ENCODE assay signal across 42 cellular contexts in the genomic region with DNA sequence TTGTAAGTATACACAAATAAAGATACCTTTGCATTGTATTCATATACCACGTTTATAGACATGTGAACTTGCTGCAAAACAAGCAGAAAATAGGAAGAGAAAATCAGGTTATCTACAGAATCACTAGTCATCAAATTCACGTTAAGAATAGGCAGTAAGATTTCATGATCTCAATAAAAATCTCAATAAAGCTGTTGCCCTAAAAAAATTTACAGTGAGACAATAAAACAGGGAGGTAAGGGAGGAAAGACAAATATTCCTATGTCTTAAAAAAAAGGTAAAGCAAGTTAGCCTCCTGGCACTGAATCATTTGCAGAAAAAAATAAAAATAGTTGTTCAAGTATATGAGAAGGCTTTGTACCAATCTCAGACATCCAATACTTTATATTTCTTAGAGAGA. TPM values are rescaled to one million over a fixed set of nuclear protein-coding genes. Genes with fewer than 3 reads are reported as not detected.
"Had no signal": no experiment of that assay in that cellular context is flagged by ENCODE, and none has a peak within 500 bp of the region (broad histone marks: within the 10 kb centered on the region; RNA-seq: fewer than 3 reads in every experiment).

No MANE protein-coding gene starts in this region.

- H3K36me3 ChIP-seq: adrenal gland, brain microvascular endothelial cell, breast epithelium had no signal

- H3K9me3 ChIP-seq: adrenal gland, body of pancreas, breast epithelium had no signal

- DNase-seq: activated CD4-positive, alpha-beta memory T cell treated with anti-CD3 and anti-CD28 coated beads for 36 hours; activated CD4-positive, alpha-beta T cell treated with anti-CD3 and anti-CD28 coated beads for 1 hour; activated CD4-positive, alpha-beta T cell treated with anti-CD3 and anti-CD28 coated beads for 36 hours; activated CD4-positive, alpha-beta T cell treated with anti-CD3 and anti-CD28 coated beads, Interleukin-2, amount 10 ng/mL, durations not matched to agents 24 days and 14 days; activated CD4-positive, alpha-beta T cell treated with anti-CD3 and anti-CD28 coated beads, Interleukin-2, amount 50 U/mL, for 1 hour; activated CD4-positive, alpha-beta T cell treated with anti-CD3 and anti-CD28 coated beads, Interleukin-2, amount 50 U/mL, for 4 hours; activated CD4-positive, CD25-positive, alpha-beta regulatory T cell; activated CD8-positive, alpha-beta memory T cell treated with anti-CD3 and anti-CD28 coated beads, Interleukin-2, amount 50 U/mL, for 4 hours; activated CD8-positive, alpha-beta T cell treated with anti-CD3 and anti-CD28 coated beads for 36 hours; activated effector memory CD4-positive, alpha-beta T cell treated with anti-CD3 and anti-CD28 coated beads, Interleukin-2, amount 50 U/mL, for 16 hours; activated gamma-delta T cell treated with Interleukin-2 at 50 U/mL for 16 hours; activated naive CD4-positive, alpha-beta T cell; activated naive CD4-positive, alpha-beta T cell treated with anti-CD3 and anti-CD28 coated beads for 36 hours; activated naive CD4-positive, alpha-beta T cell treated with anti-CD3 and anti-CD28 coated beads, Interleukin-2, amount 50 U/mL, for 16 hours; activated naive CD8-positive, alpha-beta T cell treated with anti-CD3 and anti-CD28 coated beads for 36 hours; activated T-cell treated with anti-CD3 and anti-CD28 coated beads for 4 hours; activated T-cell treated with anti-CD3 and anti-CD28 coated beads, Interleukin-2, amount 50 U/mL, for 1 hour; activated T-cell treated with anti-CD3 and anti-CD28 coated beads, Interleukin-2, amount 50 U/mL, for 4 hours; activated T-cell treated with anti-CD3 and anti-CD28 coated beads, Interleukin-2, amount 50 U/mL, for 72 hours; adrenal gland; amniotic stem cell; aorta; body of pancreas; brain microvascular endothelial cell; central memory CD4-positive, alpha-beta T cell; T-helper 1 cell; T-helper 2 cell; T-helper 9 cell; WERI-Rb-1 had no signal

- H3K27me3 ChIP-seq: adrenal gland, body of pancreas had no signal

- H3K4me1 ChIP-seq: adrenal gland, body of pancreas, breast epithelium had no signal

- H3K4me3 Mint-ChIP-seq: activated CD4-positive, alpha-beta memory T cell treated with anti-CD3 and anti-CD28 coated beads for 36 hours; activated CD4-positive, alpha-beta T cell treated with anti-CD3 and anti-CD28 coated beads for 36 hours; activated CD4-positive, alpha-beta T cell treated with anti-CD3 and anti-CD28 coated beads, Interleukin-2, amount 10 ng/mL, durations not matched to agents 24 days and 14 days; activated CD8-positive, alpha-beta T cell treated with anti-CD3 and anti-CD28 coated beads for 36 hours; activated naive CD4-positive, alpha-beta T cell treated with anti-CD3 and anti-CD28 coated beads for 36 hours; activated naive CD8-positive, alpha-beta T cell treated with anti-CD3 and anti-CD28 coated beads for 36 hours; activated T-cell treated with anti-CD3 and anti-CD28 coated beads, Interleukin-2, amount 50 U/mL, for 4 hours; activated T-cell treated with anti-CD3 and anti-CD28 coated beads, Interleukin-2, amount 50 U/mL, for 72 hours; activated T-helper 1 cell treated with anti-CD3 and anti-CD28 coated beads, Interleukin-12 subunit alpha, Interleukin-12 subunit beta, Interleukin-2, Interleukin-4 antibody, amounts not matched to agents 30 ng/mL and 10 ng/mL and 1 ng/mL, durations not matched to agents 14 hours and 24 hours and 36 hours; activated T-helper 17 cell treated with anti-CD3 and anti-CD28 coated beads, Interleukin-2, amount 50 U/mL, for 72 hours; T-helper 1 cell treated with Interleukin-12 subunit alpha and Interleukin-12 subunit beta and Interleukin-4 antibody, amounts not matched to agents 30 μg/mL and 1 μg/mL, for 36 hours; T-helper 2 cell treated with Interferon-gamma antibody and Interleukin-4, amounts not matched to agents 5 μg/mL and 100 μg/mL, for 36 hours; WTC11 had no signal

- H3K4me3 ChIP-seq: adrenal gland, body of pancreas, breast epithelium had no signal

- H3K4me1 Mint-ChIP-seq: activated CD4-positive, alpha-beta T cell treated with anti-CD3 and anti-CD28 coated beads for 36 hours; activated CD4-positive, alpha-beta T cell treated with anti-CD3 and anti-CD28 coated beads, Interleukin-2, amount 10 ng/mL, durations not matched to agents 24 days and 14 days; activated naive CD8-positive, alpha-beta T cell treated with anti-CD3 and anti-CD28 coated beads for 36 hours; activated T-helper 17 cell treated with anti-CD3 and anti-CD28 coated beads, Interleukin-2, amount 50 U/mL, for 72 hours; WTC11 had no signal

- ATAC-seq: activated CD4-positive, alpha-beta T cell treated with anti-CD3 and anti-CD28 coated beads for 36 hours; activated CD4-positive, CD25-positive, alpha-beta regulatory T cell treated with anti-CD3 and anti-CD28 coated beads, Interleukin-2, amount 50 U/mL, for 24 hours; activated CD8-positive, alpha-beta T cell treated with anti-CD3 and anti-CD28 coated beads for 36 hours; activated naive CD4-positive, alpha-beta T cell treated with anti-CD3 and anti-CD28 coated beads, Interleukin-2, amount 50 U/mL, for 72 hours; activated T-cell treated with anti-CD3 and anti-CD28 coated beads, Interleukin-2, amount 50 U/mL, for 4 hours; activated T-cell treated with anti-CD3 and anti-CD28 coated beads, Interleukin-2, amount 50 U/mL, for 72 hours; activated T-helper 17 cell treated with anti-CD3 and anti-CD28 coated beads, Interleukin-2, amount 50 U/mL, for 72 hours; body of pancreas; WTC11 had no signal

- H3K27ac ChIP-seq: adrenal gland, body of pancreas, brain microvascular endothelial cell, breast epithelium, WERI-Rb-1 had no signal

- H3K27ac Mint-ChIP-seq: activated CD4-positive, alpha-beta memory T cell treated with anti-CD3 and anti-CD28 coated beads for 36 hours; activated CD4-positive, alpha-beta T cell treated with anti-CD3 and anti-CD28 coated beads for 36 hours; activated CD4-positive, alpha-beta T cell treated with anti-CD3 and anti-CD28 coated beads, Interleukin-2, amount 10 ng/mL, durations not matched to agents 24 days and 14 days; activated CD8-positive, alpha-beta T cell treated with anti-CD3 and anti-CD28 coated beads for 36 hours; activated naive CD4-positive, alpha-beta T cell treated with anti-CD3 and anti-CD28 coated beads for 36 hours; activated naive CD4-positive, alpha-beta T cell treated with anti-CD3 and anti-CD28 coated beads, Interleukin-2, amount 50 U/mL, for 72 hours; activated naive CD8-positive, alpha-beta T cell treated with anti-CD3 and anti-CD28 coated beads for 36 hours; activated T-cell treated with anti-CD3 and anti-CD28 coated beads, Interleukin-2, amount 50 U/mL, for 72 hours; activated T-helper 1 cell treated with anti-CD3 and anti-CD28 coated beads, Interleukin-12 subunit alpha, Interleukin-12 subunit beta, Interleukin-2, Interleukin-4 antibody, amounts not matched to agents 30 ng/mL and 10 ng/mL and 1 ng/mL, durations not matched to agents 14 hours and 24 hours and 36 hours; activated T-helper 17 cell treated with anti-CD3 and anti-CD28 coated beads, Interleukin-2, amount 50 U/mL, for 72 hours; T-helper 1 cell treated with Interleukin-12 subunit alpha and Interleukin-12 subunit beta and Interleukin-4 antibody, amounts not matched to agents 30 μg/mL and 1 μg/mL, for 36 hours; T-helper 2 cell treated with Interferon-gamma antibody and Interleukin-4, amounts not matched to agents 5 μg/mL and 100 μg/mL, for 36 hours; WTC11 had no signal

- H3K36me3 Mint-ChIP-seq: activated CD4-positive, alpha-beta memory T cell treated with anti-CD3 and anti-CD28 coated beads for 36 hours; WTC11 had no signal

- H3K9me3 Mint-ChIP-seq: activated CD4-positive, alpha-beta memory T cell treated with anti-CD3 and anti-CD28 coated beads for 36 hours; activated CD4-positive, alpha-beta T cell treated with anti-CD3 and anti-CD28 coated beads, Interleukin-2, amount 10 ng/mL, durations not matched to agents 24 days and 14 days; activated CD8-positive, alpha-beta T cell treated with anti-CD3 and anti-CD28 coated beads for 36 hours; activated naive CD4-positive, alpha-beta T cell treated with anti-CD3 and anti-CD28 coated beads for 36 hours; activated naive CD4-positive, alpha-beta T cell treated with anti-CD3 and anti-CD28 coated beads, Interleukin-2, amount 50 U/mL, for 72 hours; activated naive CD8-positive, alpha-beta T cell treated with anti-CD3 and anti-CD28 coated beads for 36 hours; activated T-cell treated with anti-CD3 and anti-CD28 coated beads, Interleukin-2, amount 50 U/mL, for 4 hours; activated T-cell treated with anti-CD3 and anti-CD28 coated beads, Interleukin-2, amount 50 U/mL, for 72 hours; activated T-helper 1 cell treated with anti-CD3 and anti-CD28 coated beads, Interleukin-12 subunit alpha, Interleukin-12 subunit beta, Interleukin-2, Interleukin-4 antibody, amounts not matched to agents 30 ng/mL and 10 ng/mL and 1 ng/mL, durations not matched to agents 14 hours and 24 hours and 36 hours; activated T-helper 17 cell treated with anti-CD3 and anti-CD28 coated beads, Interleukin-2, amount 50 U/mL, for 72 hours; T-helper 1 cell treated with Interleukin-12 subunit alpha and Interleukin-12 subunit beta and Interleukin-4 antibody, amounts not matched to agents 30 μg/mL and 1 μg/mL, for 36 hours; T-helper 2 cell treated with Interferon-gamma antibody and Interleukin-4, amounts not matched to agents 5 μg/mL and 100 μg/mL, for 36 hours had no signal

- FAIRE-seq: astrocyte, TTC549 had no signal

RNA-seq across cellular contexts. Expression of gene GPX5, which starts 44.1 kb away (rescaled TPM):
- total RNA-seq: activated CD4-positive, alpha-beta memory T cell treated with anti-CD3 and anti-CD28 coated beads for 36 hours; activated CD4-positive, alpha-beta T cell treated with anti-CD3 and anti-CD28 coated beads for 36 hours; activated CD4-positive, alpha-beta T cell treated with anti-CD3 and anti-CD28 coated beads, Interleukin-2, amount 10 ng/mL, durations not matched to agents 24 days and 14 days; activated CD8-positive, alpha-beta memory T cell treated with anti-CD3 and anti-CD28 coated beads for 36 hours; activated CD8-positive, alpha-beta T cell treated with anti-CD3 and anti-CD28 coated beads for 36 hours; activated naive CD4-positive, alpha-beta T cell treated with anti-CD3 and anti-CD28 coated beads for 36 hours; activated naive CD4-positive, alpha-beta T cell treated with anti-CD3 and anti-CD28 coated beads, Interleukin-2, amount 50 U/mL, for 72 hours; activated naive CD8-positive, alpha-beta T cell treated with anti-CD3 and anti-CD28 coated beads for 36 hours; activated T-cell treated with anti-CD3 and anti-CD28 coated beads, Interleukin-2, amount 50 U/mL, for 4 hours; activated T-cell treated with anti-CD3 and anti-CD28 coated beads, Interleukin-2, amount 50 U/mL, for 72 hours; activated T-helper 1 cell treated with anti-CD3 and anti-CD28 coated beads, Interleukin-12 subunit alpha, Interleukin-12 subunit beta, Interleukin-2, Interleukin-4 antibody, amounts not matched to agents 30 ng/mL and 10 ng/mL and 1 ng/mL, durations not matched to agents 14 hours and 24 hours and 36 hours; activated T-helper 17 cell treated with anti-CD3 and anti-CD28 coated beads, Interleukin-2, amount 50 U/mL, for 72 hours; adrenal gland; aorta; body of pancreas; breast epithelium; cardiac septum; cerebellum; WTC11 had no signal
- polyA plus RNA-seq: adrenal gland, aorta had no signal

RNA-seq across cellular contexts. Expression of gene GPX6, which starts 54.2 kb away (rescaled TPM):
- total RNA-seq: activated CD4-positive, alpha-beta memory T cell treated with anti-CD3 and anti-CD28 coated beads for 36 hours; activated CD4-positive, alpha-beta T cell treated with anti-CD3 and anti-CD28 coated beads for 36 hours; activated CD4-positive, alpha-beta T cell treated with anti-CD3 and anti-CD28 coated beads, Interleukin-2, amount 10 ng/mL, durations not matched to agents 24 days and 14 days; activated CD8-positive, alpha-beta memory T cell treated with anti-CD3 and anti-CD28 coated beads for 36 hours; activated CD8-positive, alpha-beta T cell treated with anti-CD3 and anti-CD28 coated beads for 36 hours; activated naive CD4-positive, alpha-beta T cell treated with anti-CD3 and anti-CD28 coated beads for 36 hours; activated naive CD4-positive, alpha-beta T cell treated with anti-CD3 and anti-CD28 coated beads, Interleukin-2, amount 50 U/mL, for 72 hours; activated naive CD8-positive, alpha-beta T cell treated with anti-CD3 and anti-CD28 coated beads for 36 hours; activated T-cell treated with anti-CD3 and anti-CD28 coated beads, Interleukin-2, amount 50 U/mL, for 4 hours; activated T-cell treated with anti-CD3 and anti-CD28 coated beads, Interleukin-2, amount 50 U/mL, for 72 hours; activated T-helper 1 cell treated with anti-CD3 and anti-CD28 coated beads, Interleukin-12 subunit alpha, Interleukin-12 subunit beta, Interleukin-2, Interleukin-4 antibody, amounts not matched to agents 30 ng/mL and 10 ng/mL and 1 ng/mL, durations not matched to agents 14 hours and 24 hours and 36 hours; activated T-helper 17 cell treated with anti-CD3 and anti-CD28 coated beads, Interleukin-2, amount 50 U/mL, for 72 hours; adrenal gland; aorta; astrocyte; body of pancreas; breast epithelium; cardiac septum; cerebellum; WTC11 had no signal
- polyA plus RNA-seq: adrenal gland, aorta had no signal
